Comparison of ENCODE assay signal across 20 cellular contexts in the genomic region with DNA sequence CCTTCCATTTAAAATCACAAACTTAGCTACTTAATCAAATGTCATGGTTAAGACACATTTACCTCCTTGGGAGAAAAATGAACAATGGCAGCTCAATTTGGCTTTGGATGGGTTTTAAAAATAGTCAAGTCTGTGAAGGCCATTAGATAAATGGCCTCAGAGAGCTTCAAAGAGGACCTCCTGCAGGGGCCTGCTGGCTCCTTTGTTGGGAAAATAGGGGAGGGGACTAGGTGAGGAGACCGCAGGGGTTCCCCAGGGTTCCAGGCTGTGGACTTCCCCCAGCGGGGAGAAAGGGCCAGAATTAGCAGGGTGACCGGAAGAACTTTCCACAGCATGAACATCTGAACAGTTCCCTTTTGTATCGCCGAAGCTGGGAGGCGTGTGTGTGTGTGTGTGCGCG. TPM values are rescaled to one million over a fixed set of nuclear protein-coding genes. Genes with fewer than 3 reads are reported as not detected.
"Had no signal": no experiment of that assay in that cellular context is flagged by ENCODE, and none has a peak within 500 bp of the region (broad histone marks: within the 10 kb centered on the region; RNA-seq: fewer than 3 reads in every experiment).

No MANE protein-coding gene starts in this region.

- ATAC-seq: activated CD4-positive, CD25-positive, alpha-beta regulatory T cell treated with anti-CD3 and anti-CD28 coated beads, Interleukin-2, amount 50 U/mL, for 24 hours; gastrocnemius medialis; heart right ventricle; left lobe of liver; naive thymus-derived CD8-positive, alpha-beta T cell; stimulated activated naive B cell treated with anti-CD40 and anti-IgM and Interleukin-4, amounts not matched to agents 10 μg/mL and 1 μg/mL and 100 μg/mL, for 72 hours had no signal

- H3K4me3 Mint-ChIP-seq: activated T-helper 1 cell treated with anti-CD3 and anti-CD28 coated beads, Interleukin-12 subunit alpha, Interleukin-12 subunit beta, Interleukin-2, Interleukin-4 antibody, amounts not matched to agents 30 ng/mL and 10 ng/mL and 1 ng/mL, durations not matched to agents 14 hours and 24 hours and 36 hours; memory B cell; stimulated activated naive B cell treated with anti-CD40 and anti-IgM and Interleukin-4, amounts not matched to agents 10 μg/mL and 1 μg/mL and 100 μg/mL, for 72 hours had no signal

- H3K36me3 Mint-ChIP-seq: memory B cell; naive thymus-derived CD8-positive, alpha-beta T cell; stimulated activated naive B cell treated with anti-CD40 and anti-IgM and Interleukin-4, amounts not matched to agents 10 μg/mL and 1 μg/mL and 100 μg/mL, for 72 hours had no signal

- H3K4me1 Mint-ChIP-seq: memory B cell had no signal

- H3K27ac ChIP-seq: brain microvascular endothelial cell, gastrocnemius medialis, heart right ventricle, right atrium auricular region, tibial artery had no signal

- FAIRE-seq: islet of Langerhans had no signal

- H3K4me3 ChIP-seq: gastrocnemius medialis, heart right ventricle, right atrium auricular region, tibial artery had no signal

- H3K9me3 Mint-ChIP-seq: activated T-helper 1 cell treated with anti-CD3 and anti-CD28 coated beads, Interleukin-12 subunit alpha, Interleukin-12 subunit beta, Interleukin-2, Interleukin-4 antibody, amounts not matched to agents 30 ng/mL and 10 ng/mL and 1 ng/mL, durations not matched to agents 14 hours and 24 hours and 36 hours; memory B cell; naive thymus-derived CD8-positive, alpha-beta T cell; stimulated activated naive B cell treated with anti-CD40 and anti-IgM and Interleukin-4, amounts not matched to agents 10 μg/mL and 1 μg/mL and 100 μg/mL, for 72 hours had no signal

- H3K36me3 ChIP-seq: brain microvascular endothelial cell, gastrocnemius medialis, heart right ventricle, right atrium auricular region, tibial artery had no signal

- H3K9me3 ChIP-seq: gastrocnemius medialis, heart right ventricle, right atrium auricular region, tibial artery had no signal

- H3K27ac Mint-ChIP-seq: activated T-helper 1 cell treated with anti-CD3 and anti-CD28 coated beads, Interleukin-12 subunit alpha, Interleukin-12 subunit beta, Interleukin-2, Interleukin-4 antibody, amounts not matched to agents 30 ng/mL and 10 ng/mL and 1 ng/mL, durations not matched to agents 14 hours and 24 hours and 36 hours; memory B cell; naive thymus-derived CD8-positive, alpha-beta T cell; stimulated activated naive B cell treated with anti-CD40 and anti-IgM and Interleukin-4, amounts not matched to agents 10 μg/mL and 1 μg/mL and 100 μg/mL, for 72 hours had no signal

- H3K4me1 ChIP-seq: gastrocnemius medialis had no signal

- DNase-seq: activated CD4-positive, alpha-beta T cell treated with anti-CD3 and anti-CD28 coated beads, Interleukin-2, amount 50 U/mL, for 1 hour; anterior cingulate cortex; cerebellar nuclear complex; effector memory CD4-positive, alpha-beta T cell; gastrocnemius medialis; heart right ventricle; naive thymus-derived CD8-positive, alpha-beta T cell; nucleus accumbens; stimulated activated CD4-positive, alpha-beta T cell treated with anti-CD3 and anti-CD28 coated beads, Interleukin-15, amount 100 ng/mL, for 24 hours; stimulated activated CD4-positive, alpha-beta T cell treated with anti-CD3 and anti-CD28 coated beads, Interleukin-4, amount 100 ng/mL, for 1 hour; stimulated activated naive B cell treated with anti-CD40 and anti-IgM and Interleukin-4, amounts not matched to agents 10 μg/mL and 1 μg/mL and 100 μg/mL, for 72 hours; tibial artery had no signal

RNA-seq across cellular contexts. Expression of a gene that starts 3.4 kb away (rescaled TPM):
- total RNA-seq: activated CD8-positive, alpha-beta memory T cell treated with anti-CD3 and anti-CD28 coated beads for 36 hours; activated T-helper 1 cell treated with anti-CD3 and anti-CD28 coated beads, Interleukin-12 subunit alpha, Interleukin-12 subunit beta, Interleukin-2, Interleukin-4 antibody, amounts not matched to agents 30 ng/mL and 10 ng/mL and 1 ng/mL, durations not matched to agents 14 hours and 24 hours and 36 hours had no signal
